2 cellular contexts compared by ENCODE assay signal in the genomic region with DNA sequence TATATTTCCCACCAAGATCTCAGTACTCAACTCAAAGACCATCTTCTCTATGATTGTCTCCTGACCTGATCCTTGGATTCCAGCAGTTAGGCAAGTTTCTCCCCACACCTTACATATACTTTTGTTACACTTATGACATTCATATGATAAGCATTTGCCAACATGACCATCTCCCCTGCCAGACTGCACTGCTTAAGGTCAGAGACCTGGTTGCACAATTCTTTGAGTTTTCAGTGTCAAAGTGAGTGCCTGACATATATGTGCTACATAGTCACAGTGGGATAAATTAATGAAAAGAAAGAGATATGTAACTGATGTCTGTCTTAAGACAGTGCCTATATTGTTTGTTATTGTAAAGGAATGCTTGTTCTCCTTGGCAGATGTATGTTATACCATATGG.
TF ChIP-seq lines count a peak whose summit lies in the region.

No MANE protein-coding gene starts in this region.

TF ChIP-seq in IMR-90, 13 proteins besides CTCF, POLR2A, EP300 and RAD21 (continued from another document):
- TF ChIP-seq MAFK (IDR thresholded peaks at IDR 0.05; ENCODE audit: low read depth, low read length): no peak
- no peak for TF ChIP-seq RCOR1 (IDR thresholded peaks at IDR 0.05; ENCODE audit: insufficient replicate concordance, low read length)
- TF ChIP-seq SMC3 (IDR thresholded peaks at IDR 0.05; ENCODE audit: low read depth, low read length): no peak
- TF ChIP-seq CHD1 (IDR thresholded peaks at IDR 0.05; ENCODE audit: low read depth, low read length): no peak
- TF ChIP-seq CEBPB (IDR thresholded peaks at IDR 0.05; ENCODE audit: low read depth, low read length): peak; percentile 69
- no peak for TF ChIP-seq MXI1 (IDR thresholded peaks at IDR 0.05; ENCODE audit: borderline replicate concordance, low read depth, low read length)

TF ChIP-seq in HepG2, 621 proteins besides CTCF, POLR2A, EP300 and RAD21:
- TF ChIP-seq, protein P1, sequence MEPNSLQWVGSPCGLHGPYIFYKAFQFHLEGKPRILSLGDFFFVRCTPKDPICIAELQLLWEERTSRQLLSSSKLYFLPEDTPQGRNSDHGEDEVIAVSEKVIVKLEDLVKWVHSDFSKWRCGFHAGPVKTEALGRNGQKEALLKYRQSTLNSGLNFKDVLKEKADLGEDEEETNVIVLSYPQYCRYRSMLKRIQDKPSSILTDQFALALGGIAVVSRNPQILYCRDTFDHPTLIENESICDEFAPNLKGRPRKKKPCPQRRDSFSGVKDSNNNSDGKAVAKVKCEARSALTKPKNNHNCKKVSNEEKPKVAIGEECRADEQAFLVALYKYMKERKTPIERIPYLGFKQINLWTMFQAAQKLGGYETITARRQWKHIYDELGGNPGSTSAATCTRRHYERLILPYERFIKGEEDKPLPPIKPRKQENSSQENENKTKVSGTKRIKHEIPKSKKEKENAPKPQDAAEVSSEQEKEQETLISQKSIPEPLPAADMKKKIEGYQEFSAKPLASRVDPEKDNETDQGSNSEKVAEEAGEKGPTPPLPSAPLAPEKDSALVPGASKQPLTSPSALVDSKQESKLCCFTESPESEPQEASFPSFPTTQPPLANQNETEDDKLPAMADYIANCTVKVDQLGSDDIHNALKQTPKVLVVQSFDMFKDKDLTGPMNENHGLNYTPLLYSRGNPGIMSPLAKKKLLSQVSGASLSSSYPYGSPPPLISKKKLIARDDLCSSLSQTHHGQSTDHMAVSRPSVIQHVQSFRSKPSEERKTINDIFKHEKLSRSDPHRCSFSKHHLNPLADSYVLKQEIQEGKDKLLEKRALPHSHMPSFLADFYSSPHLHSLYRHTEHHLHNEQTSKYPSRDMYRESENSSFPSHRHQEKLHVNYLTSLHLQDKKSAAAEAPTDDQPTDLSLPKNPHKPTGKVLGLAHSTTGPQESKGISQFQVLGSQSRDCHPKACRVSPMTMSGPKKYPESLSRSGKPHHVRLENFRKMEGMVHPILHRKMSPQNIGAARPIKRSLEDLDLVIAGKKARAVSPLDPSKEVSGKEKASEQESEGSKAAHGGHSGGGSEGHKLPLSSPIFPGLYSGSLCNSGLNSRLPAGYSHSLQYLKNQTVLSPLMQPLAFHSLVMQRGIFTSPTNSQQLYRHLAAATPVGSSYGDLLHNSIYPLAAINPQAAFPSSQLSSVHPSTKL (CRISPR knock-in tag; IDR thresholded peaks at IDR 0.05): no peak
- TF ChIP-seq CEBPB (IDR thresholded peaks at IDR 0.05; ENCODE audit: borderline replicate concordance, low read depth, low read length) (peak; percentile 75), CEBPG (CRISPR knock-in tag; IDR thresholded peaks at IDR 0.05) (peak; percentile 58)
